In the genomic region with DNA sequence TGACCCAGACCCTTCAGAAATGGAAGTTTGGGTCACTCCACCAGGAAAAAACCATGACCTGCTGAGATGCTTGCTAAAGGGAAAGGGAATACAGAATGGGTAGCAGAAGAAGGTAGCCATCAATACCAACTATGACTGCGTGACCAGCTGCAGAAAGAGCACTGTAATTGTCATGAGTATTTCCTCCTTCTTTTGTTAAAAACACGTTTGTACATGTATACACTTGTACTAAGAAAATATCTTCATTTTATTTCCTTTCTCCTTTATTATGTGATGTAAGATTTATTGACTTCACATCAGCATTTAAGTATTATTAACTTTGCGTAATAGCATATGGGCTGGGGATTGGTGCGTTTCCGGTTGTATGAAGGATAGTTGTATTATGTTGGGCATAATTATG, we compare ENCODE assay signal across 20 cellular contexts. TPM values are rescaled to one million over a fixed set of nuclear protein-coding genes. Genes with fewer than 3 reads are reported as not detected.
DNase-seq lines count a peak whose midpoint lies in the region; TF ChIP-seq lines count a peak whose summit lies in the region.
"Had no signal": no experiment of that assay in that cellular context is flagged by ENCODE, and none has a peak within 500 bp of the region (broad histone marks: within the 10 kb centered on the region; RNA-seq: fewer than 3 reads in every experiment).

No MANE protein-coding gene starts in this region.

- no peaks in the 10 kb centered on the region for H4K20me1 ChIP-seq in mammary epithelial cell (ENCODE audit: insufficient read depth, low read length)

- TF ChIP-seq POLR2A in breast epithelium (IDR thresholded peaks at IDR 0.05), result no peak
- TF ChIP-seq POLR2A in transverse colon (IDR thresholded peaks at IDR 0.05), result no peak

- no peaks in the 10 kb centered on the region for H3K79me2 ChIP-seq in mammary epithelial cell (ENCODE audit: insufficient read depth, low read length)

- no peak for TF ChIP-seq EP300 in transverse colon (IDR thresholded peaks at IDR 0.05; ENCODE audit: low read depth)

- dilution Hi-C loops in mammary epithelial cell (cut with HindIII; ENCODE audit: low sequenced_read_pairs), result no loop called here

- intact Hi-C loops in mammary epithelial cell (cut with micrococcal nuclease) (no loop called here), breast epithelium (cut with DNase I; ENCODE audit: low total_unique reads) (no loop called here), transverse colon (cut with DNase I; ENCODE audit: low total_unique reads) (no loop called here)

- TF ChIP-seq CTCF in mammary epithelial cell (conservative IDR thresholded peaks at IDR 0.05 in 1 of 2, IDR thresholded peaks at IDR 0.05 in 1 of 2; ENCODE audit: extremely low read depth in 1 of 2, insufficient read depth in 1 of 2, low read depth in 1 of 2, low read length in 2 of 2) (no peak), breast epithelium (IDR thresholded peaks at IDR 0.05) (no peak), transverse colon (IDR thresholded peaks at IDR 0.05) (no peak)

- H2AFZ ChIP-seq in mammary epithelial cell (ENCODE audit: low read depth, low read length), result no peak overlapping the region

- DNase-seq in mammary epithelial cell (peak; percentile 8), breast epithelium (ENCODE audit: low spot score in 2 of 2) (no peak), NCI-H774 (lab: John Stamatoyannopoulos, UW) (peak; percentile 19), epithelial cell of prostate (ENCODE audit: low read depth, low spot score) (no peak), transverse colon (no peak)
- DNase-seq in effector CD4-positive, alpha-beta T cell, result no peak
- DNase-seq: 8988T; C1 segment of cervical spinal cord; Calu3; CD4-positive, alpha-beta memory T cell; COR-L47; DMS53; DMS79 treated with DMSO at 0.1 percent for 48 hours; GF-D8; GOT3 had no signal

- no TSS peak for BruUV-seq in mammary epithelial cell (replicated peaks; lab: Mats Ljungman, UMichigan)

- H3K36me3 ChIP-seq in mammary epithelial cell (ENCODE audit: insufficient read depth, low read length) (no peaks in the 10 kb centered on the region), breast epithelium (no peaks in the 10 kb centered on the region), transverse colon (no peaks in the 10 kb centered on the region)
- H3K36me3 ChIP-seq: HAP-1 had no signal

- H3K9ac ChIP-seq in mammary epithelial cell (ENCODE audit: insufficient read depth, low read length), result no peak overlapping the region

- H3K27ac ChIP-seq in mammary epithelial cell (ENCODE audit: insufficient read depth, low read depth, low read length) (no peak overlapping the region), breast epithelium (no peak overlapping the region), epithelial cell of prostate (peak overlapping the region; percentile 36), transverse colon (no peak overlapping the region)
- H3K27ac ChIP-seq: A549 had no signal

- CTCF ChIA-PET in mammary epithelial cell (lab: Charles Lee; ENCODE audit: low non-redundant PET), result no interaction called here

- H3K9me3 ChIP-seq in mammary epithelial cell (replicated peaks; ENCODE audit: insufficient read depth, low read length), result no peaks in the 10 kb centered on the region
- H3K9me3 ChIP-seq in breast epithelium, result no peaks in the 10 kb centered on the region
- no peaks in the 10 kb centered on the region for H3K9me3 ChIP-seq in transverse colon
- H3K9me3 ChIP-seq: A549, HAP-1 had no signal

- H3K4me2 ChIP-seq in mammary epithelial cell (ENCODE audit: insufficient read depth, low read depth, low read length), result no peak overlapping the region
- H3K4me2 ChIP-seq: A549 had no signal

- WGBS in mammary epithelial cell (ENCODE audit: low coverage, missing lambda C conversion rate), result 70% methylated on average over 5 of the region's 5 CpGs
- 80 to 82% methylated on average over 5 of the region's 5 CpGs for WGBS in transverse colon (ENCODE audit: low coverage in 1 of 2), 2 donors

- no peak overlapping the region for H3K4me3 ChIP-seq in mammary epithelial cell (replicated peaks in 1 of 3; ENCODE audit: insufficient read depth in 1 of 3, low read depth in 2 of 3, low read length in 3 of 3)
- H3K4me3 ChIP-seq in breast epithelium, result no peak overlapping the region
- H3K4me3 ChIP-seq in transverse colon, result no peak overlapping the region
- H3K4me3 ChIP-seq: A549, HAP-1 had no signal

- H3K27me3 ChIP-seq in mammary epithelial cell (ENCODE audit: insufficient read depth, low read length) (no peaks in the 10 kb centered on the region), breast epithelium (no peaks in the 10 kb centered on the region), transverse colon (no peaks in the 10 kb centered on the region)

- in situ Hi-C loops in mammary epithelial cell (cut with MboI; ENCODE audit: low sequenced_read_pairs in 2 of 2), result no loop called here
- in situ Hi-C loops in transverse colon (cut with MboI; ENCODE audit: low pct_ligation_motif_present in 1 of 4, low pct_unique_long_range_greater_than_20kb in 1 of 4, low sequenced_read_pairs in 3 of 4), result no loop called here

- H3K4me1 ChIP-seq in mammary epithelial cell (ENCODE audit: insufficient read depth, low read length), result no peaks in the 10 kb centered on the region
- H3K4me1 ChIP-seq in breast epithelium, result no peaks in the 10 kb centered on the region
- no peaks in the 10 kb centered on the region for H3K4me1 ChIP-seq in transverse colon
- H3K4me1 ChIP-seq: A549 had no signal

RNA-seq across cellular contexts. Expression of a gene that starts 12.6 kb away (rescaled TPM):
- total RNA-seq in mammary epithelial cell, result not detected
- polyA plus RNA-seq in mammary epithelial cell, result not detected
- polyA minus RNA-seq in mammary epithelial cell, result not detected
- not detected for total RNA-seq in breast epithelium
- total RNA-seq in transverse colon, result not detected
- total RNA-seq: Calu3; CD4-positive, alpha-beta memory T cell; Daoy; G401 had no signal
- polyA plus RNA-seq: A549; BJ; CD4-positive, alpha-beta memory T cell had no signal

RNA-seq across cellular contexts. Expression of a gene that starts 30.2 kb away (rescaled TPM):
- total RNA-seq in mammary epithelial cell (not detected), breast epithelium (not detected), transverse colon (under 1 TPM in 2 of 4 donors, not detected in 2; 0.16 to 0.41 TPM)
- polyA plus RNA-seq in mammary epithelial cell, result 0.03 TPM
- polyA minus RNA-seq in mammary epithelial cell, result not detected
- total RNA-seq: CD4-positive, alpha-beta memory T cell; Daoy; G401 had no signal
- polyA plus RNA-seq: BJ; CD4-positive, alpha-beta memory T cell had no signal

RNA-seq across cellular contexts. Expression of a gene that starts 39.0 kb away (rescaled TPM):
- total RNA-seq in mammary epithelial cell (not detected), breast epithelium (not detected), transverse colon (not detected)
- not detected for polyA plus RNA-seq in mammary epithelial cell
- not detected for polyA minus RNA-seq in mammary epithelial cell
- total RNA-seq: Daoy, G401 had no signal
- polyA plus RNA-seq: A549; BJ; CD4-positive, alpha-beta memory T cell had no signal

RNA-seq across cellular contexts. Expression of a gene that starts 39.3 kb away (rescaled TPM):
- total RNA-seq in mammary epithelial cell (not detected), breast epithelium (not detected), transverse colon (not detected)
- polyA plus RNA-seq in mammary epithelial cell, result not detected
- not detected for polyA minus RNA-seq in mammary epithelial cell
- total RNA-seq: Calu3; CD4-positive, alpha-beta memory T cell; Daoy; G401 had no signal
- polyA plus RNA-seq: A549; BJ; CD4-positive, alpha-beta memory T cell had no signal

RNA-seq across cellular contexts. Expression of a gene that starts 56.9 kb away (rescaled TPM):
- total RNA-seq in mammary epithelial cell, result 10 to 100 TPM; 17.7 to 25.7 TPM
- 23.6 TPM for polyA plus RNA-seq in mammary epithelial cell
- 24.7 TPM for polyA minus RNA-seq in mammary epithelial cell
- 10 to 100 TPM; 15.7 to 19.2 (median 16.8) TPM for total RNA-seq in breast epithelium
- total RNA-seq in transverse colon, result 10 to 100 TPM; 13.1 to 64.7 (median 25.8) TPM

Comparison
In these comparisons a context has a peak if more than half of its experiments do, and no peak if none do; other contexts are left out.
1. DNase-seq: peak in mammary epithelial cell (single experiment) and NCI-H774 (single experiment); none in breast epithelium (0 of 2), epithelial cell of prostate (single experiment), effector CD4-positive, alpha-beta T cell (single experiment) and transverse colon (single experiment).